Comparison of ENCODE assay signal across 11 cellular contexts in the genomic region with DNA sequence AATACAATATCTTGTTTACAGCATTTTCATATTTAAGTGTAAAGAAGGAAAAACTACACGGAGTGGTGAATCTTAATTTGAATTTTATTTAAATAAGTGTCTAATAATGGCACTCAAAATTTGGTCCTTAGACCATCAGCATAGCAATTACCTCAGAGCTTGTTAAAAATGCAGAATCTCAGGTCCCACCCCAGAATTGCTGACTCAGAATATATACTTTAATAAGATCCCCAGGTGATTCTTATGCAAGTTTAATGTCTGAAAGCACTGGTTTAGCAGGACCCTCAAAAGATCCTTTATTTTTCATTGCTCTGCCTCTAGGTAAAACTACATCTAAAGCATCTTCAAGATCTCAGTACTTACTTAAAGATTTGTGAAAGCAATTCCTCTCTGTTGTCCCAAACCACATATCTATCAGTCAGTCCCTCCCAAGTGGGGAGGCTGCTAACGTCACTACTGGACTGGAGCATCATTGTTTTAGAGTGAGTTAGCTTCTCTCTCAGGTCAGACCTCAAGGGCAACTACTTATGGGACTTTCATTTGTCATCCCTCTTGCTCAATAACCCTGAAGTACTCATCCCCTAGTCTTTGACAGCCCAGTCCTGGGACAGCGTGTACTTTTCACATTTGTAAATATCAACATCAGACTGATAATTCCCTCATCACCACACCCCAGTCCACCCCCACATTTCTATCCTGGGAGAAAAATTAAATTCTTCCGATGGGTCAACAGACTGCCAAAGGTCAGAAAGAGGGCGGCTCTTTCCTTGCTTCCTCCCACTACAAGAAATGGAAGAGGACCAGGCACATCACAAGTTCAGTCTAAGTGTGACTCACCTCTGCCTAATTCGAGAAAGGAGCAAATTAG.
DNase-seq lines count a peak whose midpoint lies in the region; ATAC-seq and TF ChIP-seq lines count a peak whose summit lies in the region.
"Had no signal": no experiment of that assay in that cellular context is flagged by ENCODE, and none has a peak within 500 bp of the region (broad histone marks: within the 10 kb centered on the region; RNA-seq: fewer than 3 reads in every experiment).

No MANE protein-coding gene starts in this region.

- DNase-seq in HPDE6-E6E7 (ENCODE audit: extremely low spot score): peak; percentile 14
- DNase-seq in activated naive CD8-positive, alpha-beta T cell treated with anti-CD3 and anti-CD28 coated beads, Interleukin-2, amount 50 U/mL, for 24 hours: no peak
- DNase-seq in islet precursor cell: peak; percentile 54
- no peak for DNase-seq in stimulated activated naive CD8-positive, alpha-beta T cell treated with anti-CD3 and anti-CD28 coated beads, Interleukin-15, amount 100 ng/mL, for 72 hours
- DNase-seq in GM20000 (ENCODE audit: low spot score): no peak
- no peak for DNase-seq in NCI-H2171 treated with DMSO at 0.1 percent for 48 hours (lab: John Stamatoyannopoulos, UW)
- no peak for DNase-seq in GM10248 (ENCODE audit: extremely low spot score)
- DNase-seq: activated T-cell treated with anti-CD3 and anti-CD28 coated beads, Interleukin-2, amount 50 U/mL, for 4 hours; midbrain; NCI-H1930 had no signal

- peak; percentile 75 for ATAC-seq in activated naive CD8-positive, alpha-beta T cell treated with anti-CD3 and anti-CD28 coated beads, Interleukin-2, amount 50 U/mL, for 24 hours
- peak; percentile 80 for ATAC-seq in stimulated activated naive CD8-positive, alpha-beta T cell treated with anti-CD3 and anti-CD28 coated beads, Interleukin-15, amount 100 ng/mL, for 72 hours
- no peak for ATAC-seq in GM21360 (IDR thresholded peaks at IDR 0.05; ENCODE audit: unreplicated experiment)

- peaks cover 76% of the 10 kb centered on the region for H3K4me1 Mint-ChIP-seq in activated naive CD8-positive, alpha-beta T cell treated with anti-CD3 and anti-CD28 coated beads, Interleukin-2, amount 50 U/mL, for 24 hours
- peaks cover 73% of the 10 kb centered on the region for H3K4me1 Mint-ChIP-seq in stimulated activated naive CD8-positive, alpha-beta T cell treated with anti-CD3 and anti-CD28 coated beads, Interleukin-15, amount 100 ng/mL, for 72 hours

- POLR2A ChIA-PET in GM10248 (lab: Yijun Ruan, JAX): no interaction called here

- no peaks in the 10 kb centered on the region for H3K27me3 Mint-ChIP-seq in activated naive CD8-positive, alpha-beta T cell treated with anti-CD3 and anti-CD28 coated beads, Interleukin-2, amount 50 U/mL, for 24 hours
- no peaks in the 10 kb centered on the region for H3K27me3 Mint-ChIP-seq in stimulated activated naive CD8-positive, alpha-beta T cell treated with anti-CD3 and anti-CD28 coated beads, Interleukin-15, amount 100 ng/mL, for 72 hours

- H3K27ac Mint-ChIP-seq in activated naive CD8-positive, alpha-beta T cell treated with anti-CD3 and anti-CD28 coated beads, Interleukin-2, amount 50 U/mL, for 24 hours: peak overlapping the region; percentile 43
- no peak overlapping the region for H3K27ac Mint-ChIP-seq in stimulated activated naive CD8-positive, alpha-beta T cell treated with anti-CD3 and anti-CD28 coated beads, Interleukin-15, amount 100 ng/mL, for 72 hours

- no peak for TF ChIP-seq CTCF in GM20000 (IDR thresholded peaks at IDR 0.05; ENCODE audit: extremely low read depth, missing control alignments)
- no peak for TF ChIP-seq CTCF in GM10248 (IDR thresholded peaks at IDR 0.05; ENCODE audit: control extremely low read depth, extremely low read depth, low read depth, missing control alignments)

- peaks cover 63% of the 10 kb centered on the region for H3K36me3 Mint-ChIP-seq in activated naive CD8-positive, alpha-beta T cell treated with anti-CD3 and anti-CD28 coated beads, Interleukin-2, amount 50 U/mL, for 24 hours (ENCODE audit: low read depth)

- CTCF ChIA-PET in GM10248 (lab: Yijun Ruan, JAX): no interaction called here

- peak overlapping the region; percentile 12 for H3K4me3 Mint-ChIP-seq in activated naive CD8-positive, alpha-beta T cell treated with anti-CD3 and anti-CD28 coated beads, Interleukin-2, amount 50 U/mL, for 24 hours
- H3K4me3 Mint-ChIP-seq in stimulated activated naive CD8-positive, alpha-beta T cell treated with anti-CD3 and anti-CD28 coated beads, Interleukin-15, amount 100 ng/mL, for 72 hours: peak overlapping the region; percentile 4 to 25
- H3K4me3 Mint-ChIP-seq: activated T-cell treated with anti-CD3 and anti-CD28 coated beads, Interleukin-2, amount 50 U/mL, for 4 hours had no signal

- H3K9me3 Mint-ChIP-seq in activated naive CD8-positive, alpha-beta T cell treated with anti-CD3 and anti-CD28 coated beads, Interleukin-2, amount 50 U/mL, for 24 hours: peaks cover 1% of the 10 kb centered on the region
- no peaks in the 10 kb centered on the region for H3K9me3 Mint-ChIP-seq in stimulated activated naive CD8-positive, alpha-beta T cell treated with anti-CD3 and anti-CD28 coated beads, Interleukin-15, amount 100 ng/mL, for 72 hours
- H3K9me3 Mint-ChIP-seq: activated T-cell treated with anti-CD3 and anti-CD28 coated beads, Interleukin-2, amount 50 U/mL, for 4 hours had no signal

Comparison
In these comparisons a context has a peak if more than half of its experiments do, and no peak if none do; other contexts are left out.
1. DNase-seq: peak in HPDE6-E6E7 (single experiment) and islet precursor cell (single experiment); none in activated naive CD8-positive, alpha-beta T cell treated with anti-CD3 and anti-CD28 coated beads, Interleukin-2, amount 50 U/mL, for 24 hours (single experiment), stimulated activated naive CD8-positive, alpha-beta T cell treated with anti-CD3 and anti-CD28 coated beads, Interleukin-15, amount 100 ng/mL, for 72 hours (0 of 2), GM20000 (single experiment), NCI-H2171 treated with DMSO at 0.1 percent for 48 hours (single experiment) and GM10248 (single experiment).